1 cellular context compared by ENCODE assay signal in genomic region chr1:203326830-203327683, GRCh38.
TF ChIP-seq lines count a peak whose summit lies in the region.

No MANE protein-coding gene starts in this region.

TF ChIP-seq in HEK293, 187 proteins besides CTCF, POLR2A, EP300 and RAD21 (continued from another document):
- TF ChIP-seq ZNF692 (tag by site-specific recombination; IDR thresholded peaks at IDR 0.05), result peak; percentile 78
- peak; percentile 88 for TF ChIP-seq ZNF423 (tag by site-specific recombination; IDR thresholded peaks at IDR 0.05)
- peak; percentile 62; the same call in 1 of the 2 replicates for TF ChIP-seq REST (tag by site-specific recombination; IDR thresholded peaks at IDR 0.05)
- TF ChIP-seq ZNF362 (tag by site-specific recombination; IDR thresholded peaks at IDR 0.05), result peak; percentile 99
- peak; percentile 86 for TF ChIP-seq SP2 (tag by site-specific recombination; IDR thresholded peaks at IDR 0.05)
- TF ChIP-seq ZNF701 (tag by site-specific recombination; IDR thresholded peaks at IDR 0.05), result no peak
- TF ChIP-seq ZNF600 (tag by site-specific recombination; IDR thresholded peaks at IDR 0.05), result peak; percentile 94
- TF ChIP-seq ZNF501 (tag by site-specific recombination; IDR thresholded peaks at IDR 0.05), result peak; percentile 15; the same call in 1 of the 2 replicates
- TF ChIP-seq SP3 (tag by site-specific recombination; IDR thresholded peaks at IDR 0.05), result peak; percentile 62
- no peak for TF ChIP-seq BCL6B (tag by site-specific recombination; IDR thresholded peaks at IDR 0.05)
- TF ChIP-seq SP7 (tag by site-specific recombination; IDR thresholded peaks at IDR 0.05), result no peak
- TF ChIP-seq ZBTB49 (tag by site-specific recombination; IDR thresholded peaks at IDR 0.05; ENCODE audit: low read depth), result no peak
- TF ChIP-seq GLIS2 (tag by site-specific recombination; IDR thresholded peaks at IDR 0.05), result peak; percentile 94
